Comparison of ENCODE assay signal across 1 cellular context in the genomic region with DNA sequence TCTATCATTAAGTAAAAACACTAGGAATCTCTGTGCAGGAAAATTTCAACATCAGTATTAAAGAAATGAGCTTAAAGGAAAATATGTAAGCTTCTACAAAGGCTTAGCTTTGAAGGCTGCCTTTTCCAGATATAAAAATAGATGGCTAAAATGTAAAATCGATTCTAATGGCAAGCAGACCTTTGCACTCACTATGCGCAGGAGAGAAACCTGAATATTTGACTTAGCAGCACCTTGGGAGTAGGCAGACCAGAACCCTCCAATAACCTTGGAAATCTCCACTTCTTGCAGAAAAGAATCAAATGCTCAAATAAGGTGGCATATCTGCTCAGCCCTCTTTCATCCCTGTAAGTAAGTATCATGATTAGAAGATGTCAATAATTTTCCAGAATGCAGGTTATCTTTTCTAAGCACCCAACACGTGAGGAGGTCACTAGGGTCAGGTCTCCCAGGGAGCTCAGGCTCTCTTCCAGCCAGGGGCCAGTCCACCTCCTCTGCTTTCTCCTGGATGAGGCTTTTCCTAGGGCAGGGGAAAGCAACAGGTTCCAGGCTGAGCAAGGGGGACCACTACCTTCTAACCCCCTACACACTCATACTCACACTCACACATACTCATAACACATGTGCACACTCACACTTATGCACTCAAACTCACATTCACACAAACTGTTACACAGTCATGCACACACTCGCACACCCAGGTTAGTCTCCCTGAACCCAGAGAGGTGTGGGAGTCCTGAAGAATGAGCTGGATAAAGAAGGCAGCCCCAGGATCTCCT.
TF ChIP-seq lines count a peak whose summit lies in the region.

No MANE protein-coding gene starts in this region.

TF ChIP-seq in WTC11, 78 proteins besides CTCF, POLR2A, EP300 and RAD21 (continued from another document):
- TF ChIP-seq ATF6 (CRISPR knock-in tag; IDR thresholded peaks at IDR 0.05) (no peak), CDX4 (CRISPR knock-in tag; IDR thresholded peaks at IDR 0.05; ENCODE audit: borderline replicate concordance) (no peak), ZNF317 (CRISPR knock-in tag; IDR thresholded peaks at IDR 0.05; ENCODE audit: borderline replicate concordance, low read depth) (no peak), EMX1 (CRISPR knock-in tag; IDR thresholded peaks at IDR 0.05) (no peak), ZNF232 (CRISPR knock-in tag; IDR thresholded peaks at IDR 0.05) (no peak), CREB1 (CRISPR knock-in tag; IDR thresholded peaks at IDR 0.05) (no peak), SMAD3 (CRISPR knock-in tag; IDR thresholded peaks at IDR 0.05; ENCODE audit: borderline replicate concordance) (no peak), NFYB (CRISPR knock-in tag; conservative IDR thresholded peaks at IDR 0.05; ENCODE audit: low read depth) (no peak), TCF7 (CRISPR knock-in tag; IDR thresholded peaks at IDR 0.05; ENCODE audit: low read depth) (no peak), TP53 (CRISPR knock-in tag; IDR thresholded peaks at IDR 0.05) (no peak), ZNF423 (CRISPR knock-in tag; IDR thresholded peaks at IDR 0.05) (no peak), JUN (CRISPR knock-in tag; IDR thresholded peaks at IDR 0.05) (no peak), USF1 (CRISPR knock-in tag; IDR thresholded peaks at IDR 0.05) (no peak)
- TF ChIP-seq, protein P1, sequence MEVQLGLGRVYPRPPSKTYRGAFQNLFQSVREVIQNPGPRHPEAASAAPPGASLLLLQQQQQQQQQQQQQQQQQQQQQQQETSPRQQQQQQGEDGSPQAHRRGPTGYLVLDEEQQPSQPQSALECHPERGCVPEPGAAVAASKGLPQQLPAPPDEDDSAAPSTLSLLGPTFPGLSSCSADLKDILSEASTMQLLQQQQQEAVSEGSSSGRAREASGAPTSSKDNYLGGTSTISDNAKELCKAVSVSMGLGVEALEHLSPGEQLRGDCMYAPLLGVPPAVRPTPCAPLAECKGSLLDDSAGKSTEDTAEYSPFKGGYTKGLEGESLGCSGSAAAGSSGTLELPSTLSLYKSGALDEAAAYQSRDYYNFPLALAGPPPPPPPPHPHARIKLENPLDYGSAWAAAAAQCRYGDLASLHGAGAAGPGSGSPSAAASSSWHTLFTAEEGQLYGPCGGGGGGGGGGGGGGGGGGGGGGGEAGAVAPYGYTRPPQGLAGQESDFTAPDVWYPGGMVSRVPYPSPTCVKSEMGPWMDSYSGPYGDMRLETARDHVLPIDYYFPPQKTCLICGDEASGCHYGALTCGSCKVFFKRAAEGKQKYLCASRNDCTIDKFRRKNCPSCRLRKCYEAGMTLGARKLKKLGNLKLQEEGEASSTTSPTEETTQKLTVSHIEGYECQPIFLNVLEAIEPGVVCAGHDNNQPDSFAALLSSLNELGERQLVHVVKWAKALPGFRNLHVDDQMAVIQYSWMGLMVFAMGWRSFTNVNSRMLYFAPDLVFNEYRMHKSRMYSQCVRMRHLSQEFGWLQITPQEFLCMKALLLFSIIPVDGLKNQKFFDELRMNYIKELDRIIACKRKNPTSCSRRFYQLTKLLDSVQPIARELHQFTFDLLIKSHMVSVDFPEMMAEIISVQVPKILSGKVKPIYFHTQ (CRISPR knock-in tag; IDR thresholded peaks at IDR 0.05), result no peak
TF ChIP-seq in WTC11: peak in this region for 0.
